1 cellular context compared by ENCODE assay signal in genomic region chr2:33672896-33673295, GRCh38.
TF ChIP-seq lines count a peak whose summit lies in the region.

No MANE protein-coding gene starts in this region.

TF ChIP-seq in H1, 55 proteins besides CTCF, POLR2A, EP300 and RAD21 (continued from another document):
- no peak for TF ChIP-seq SP1 (IDR thresholded peaks at IDR 0.05; ENCODE audit: low read depth, low read length)
TF ChIP-seq in H1: peak in this region for 0.
